11 cellular contexts compared by ENCODE assay signal in the genomic region with DNA sequence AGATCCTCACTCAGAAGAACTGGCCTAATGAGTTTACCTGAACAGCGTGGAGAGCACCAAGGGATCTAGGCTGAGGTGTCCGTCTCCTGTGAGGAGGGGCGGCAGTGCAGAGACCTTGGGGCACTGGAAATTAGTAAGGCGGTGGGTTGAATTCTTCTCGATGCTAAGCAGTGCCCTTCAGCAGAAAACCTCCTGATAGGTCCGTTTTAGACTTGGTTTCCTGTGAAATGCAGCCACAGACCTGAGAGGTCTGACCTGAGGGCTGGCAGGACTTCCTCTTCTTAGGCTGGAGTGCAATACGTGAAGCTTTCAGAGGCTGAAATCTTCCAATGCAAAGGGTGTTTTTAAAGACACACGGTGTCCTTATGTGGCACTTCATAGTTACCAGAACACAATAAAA. TPM values are rescaled to one million over a fixed set of nuclear protein-coding genes. Genes with fewer than 3 reads are reported as not detected.
A peak's percentile ranks its signal among the peaks of the same experiment; 100 is the strongest.
DNase-seq lines count a peak whose midpoint lies in the region; ATAC-seq, FAIRE-seq and TF ChIP-seq lines count a peak whose summit lies in the region.
"Had no signal": no experiment of that assay in that cellular context is flagged by ENCODE, and none has a peak within 500 bp of the region (broad histone marks: within the 10 kb centered on the region; RNA-seq: fewer than 3 reads in every experiment).

A gene with protein sequence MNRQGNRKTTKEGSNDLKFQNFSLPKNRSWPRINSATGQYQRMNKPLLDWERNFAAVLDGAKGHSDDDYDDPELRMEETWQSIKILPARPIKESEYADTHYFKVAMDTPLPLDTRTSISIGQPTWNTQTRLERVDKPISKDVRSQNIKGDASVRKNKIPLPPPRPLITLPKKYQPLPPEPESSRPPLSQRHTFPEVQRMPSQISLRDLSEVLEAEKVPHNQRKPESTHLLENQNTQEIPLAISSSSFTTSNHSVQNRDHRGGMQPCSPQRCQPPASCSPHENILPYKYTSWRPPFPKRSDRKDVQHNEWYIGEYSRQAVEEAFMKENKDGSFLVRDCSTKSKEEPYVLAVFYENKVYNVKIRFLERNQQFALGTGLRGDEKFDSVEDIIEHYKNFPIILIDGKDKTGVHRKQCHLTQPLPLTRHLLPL (minus strand): TSS at position 138 of the 400 bp plus-strand sequence. CDS start 16,899 bp downstream, outside the sequence.

- H3K4me3 Mint-ChIP-seq in immature natural killer cell: peak within 1 kb of the TSS; percentile 76 to 86 (median 79)

- H3K9me3 Mint-ChIP-seq in immature natural killer cell: no peaks in the 10 kb centered on the region

- TF ChIP-seq CTCF in PC-3 (conservative IDR thresholded peaks at IDR 0.05; ENCODE audit: low read depth, low read length): no peak
- no peak for TF ChIP-seq CTCF in smooth muscle cell (IDR thresholded peaks at IDR 0.05; ENCODE audit: borderline replicate concordance, insufficient read depth, poor library complexity, severe bottlenecking)

- H3K4me3 ChIP-seq in PC-3 (ENCODE audit: low read length) (no peak within 1 kb of the TSS), smooth muscle cell (no peak within 1 kb of the TSS), small intestine (ENCODE audit: low read depth in 1 of 2, low read length in 2 of 2) (no peak within 1 kb of the TSS)
- H3K4me3 ChIP-seq: gastrocnemius medialis, upper lobe of left lung had no signal

- no peak within 1 kb of the TSS for H2AFZ ChIP-seq in PC-3 (ENCODE audit: low read length)
- H2AFZ ChIP-seq in smooth muscle cell (ENCODE audit: low read depth): no peak within 1 kb of the TSS

- CTCF ChIA-PET in PC-3 (lab: Charles Lee): no interaction called here

- H3K27me3 Mint-ChIP-seq in immature natural killer cell (ENCODE audit: low read depth in 3 of 3): no peaks in the 10 kb centered on the region

- H3K9ac ChIP-seq in PC-3 (ENCODE audit: low read length): no peak within 1 kb of the TSS
- no peak within 1 kb of the TSS for H3K9ac ChIP-seq in smooth muscle cell (ENCODE audit: low read depth)

- H3K36me3 Mint-ChIP-seq in immature natural killer cell: no peaks in the 10 kb centered on the region

- ATAC-seq in GM18868 (IDR thresholded peaks at IDR 0.05; ENCODE audit: unreplicated experiment): peak; percentile 77
- ATAC-seq in GM21576 (IDR thresholded peaks at IDR 0.05; ENCODE audit: unreplicated experiment): peak; percentile 84
- peak; percentile 61 for ATAC-seq in HG03280 (IDR thresholded peaks at IDR 0.05; ENCODE audit: unreplicated experiment)
- ATAC-seq in PC-3: no peak
- ATAC-seq: gastrocnemius medialis had no signal

- intact Hi-C loops in PC-3 (cut with micrococcal nuclease): no loop called here

- H3K27ac ChIP-seq in PC-3 (ENCODE audit: low read length): no peak within 1 kb of the TSS
- H3K27ac ChIP-seq in smooth muscle cell (ENCODE audit: low read depth): no peak within 1 kb of the TSS
- no peak within 1 kb of the TSS for H3K27ac ChIP-seq in small intestine (ENCODE audit: low read depth in 1 of 2, low read length in 1 of 2)
- H3K27ac ChIP-seq: gastrocnemius medialis, upper lobe of left lung had no signal

- no peaks in the 10 kb centered on the region for H3K27me3 ChIP-seq in PC-3 (ENCODE audit: low read length)
- no peaks in the 10 kb centered on the region for H3K27me3 ChIP-seq in smooth muscle cell (ENCODE audit: low read depth)
- no peaks in the 10 kb centered on the region for H3K27me3 ChIP-seq in small intestine (ENCODE audit: control insufficient read depth in 2 of 2, insufficient read depth in 2 of 2, low read length in 2 of 2)
- H3K27me3 ChIP-seq: gastrocnemius medialis, upper lobe of left lung had no signal

- H3K9me2 ChIP-seq in PC-3 (replicated peaks; ENCODE audit: low read length): no peaks in the 10 kb centered on the region

- H3K4me2 ChIP-seq in PC-3 (ENCODE audit: low read length) (no peak within 1 kb of the TSS), smooth muscle cell (no peak within 1 kb of the TSS)

- H3K79me2 ChIP-seq in PC-3 (ENCODE audit: low read length): no peaks in the 10 kb centered on the region
- H3K79me2 ChIP-seq in smooth muscle cell (ENCODE audit: low read depth): no peaks in the 10 kb centered on the region

- FAIRE-seq in small intestine (lab: Jason Lieb, UNC): no peak

- POLR2A ChIA-PET in PC-3 (lab: Charles Lee; ENCODE audit: unreplicated experiment): no interaction called here

- DNase-seq in immature natural killer cell (peak; percentile 41 to 43 (median 43)), PC-3 (no peak), smooth muscle cell (lab: John Stamatoyannopoulos, UW; ENCODE audit: unreplicated experiment) (no peak), small intestine (no peak), NCI-H345 treated with DMSO at 0.1 percent for 48 hours (lab: John Stamatoyannopoulos, UW; ENCODE audit: unreplicated experiment) (no peak)
- DNase-seq: gastrocnemius medialis, upper lobe of left lung had no signal

- H3F3A ChIP-seq in PC-3 (ENCODE audit: low read length, unreplicated experiment) (no peaks in the 10 kb centered on the region), smooth muscle cell (ENCODE audit: low read depth) (no peaks in the 10 kb centered on the region)

- H4K20me1 ChIP-seq in PC-3 (ENCODE audit: low read length) (no peaks in the 10 kb centered on the region), smooth muscle cell (ENCODE audit: low read depth) (no peaks in the 10 kb centered on the region)

- H3K4me1 ChIP-seq in PC-3 (ENCODE audit: insufficient read depth, low read length): no peaks in the 10 kb centered on the region
- no peaks in the 10 kb centered on the region for H3K4me1 ChIP-seq in smooth muscle cell (ENCODE audit: low read depth)
- no peaks in the 10 kb centered on the region for H3K4me1 ChIP-seq in small intestine (ENCODE audit: control insufficient read depth in 2 of 2, insufficient read depth in 1 of 2, low read depth in 1 of 2, low read length in 1 of 2)
- H3K4me1 ChIP-seq: gastrocnemius medialis, upper lobe of left lung had no signal

- H3K9me3 ChIP-seq in PC-3 (ENCODE audit: low read length) (no peaks in the 10 kb centered on the region), smooth muscle cell (replicated peaks; ENCODE audit: low read depth) (no peaks in the 10 kb centered on the region), small intestine (ENCODE audit: control insufficient read depth, low read depth) (no peaks in the 10 kb centered on the region)
- H3K9me3 ChIP-seq: gastrocnemius medialis, upper lobe of left lung had no signal

- no TSS peak for BruUV-seq in PC-3 (replicated peaks; lab: Mats Ljungman, UMichigan)

- H3K4me1 Mint-ChIP-seq in immature natural killer cell: peaks cover 21 to 44% of the 10 kb centered on the region in 2 donors

- H3K36me3 ChIP-seq in PC-3 (ENCODE audit: low read depth, low read length) (no peaks in the 10 kb centered on the region), smooth muscle cell (ENCODE audit: low read depth) (no peaks in the 10 kb centered on the region), small intestine (ENCODE audit: control insufficient read depth in 2 of 2, insufficient read depth in 2 of 2, low read length in 2 of 2) (no peaks in the 10 kb centered on the region)
- H3K36me3 ChIP-seq: gastrocnemius medialis, upper lobe of left lung had no signal

- H3K27ac Mint-ChIP-seq in immature natural killer cell: peak within 1 kb of the TSS; percentile 31 to 89 (median 81)

- 95% methylated on average over 8 of the region's 8 CpGs for WGBS in smooth muscle cell (ENCODE audit: low lambda C conversion rate)
- 66 to 87% (median 66%) methylated on average over 8 of the region's 8 CpGs for WGBS in small intestine, 3 donors

RNA-seq across cellular contexts. Expression of the gene that starts here (rescaled TPM):
- polyA plus RNA-seq in immature natural killer cell: 1 to 10 TPM in 2 of 3 donors, not detected in 1; 1.5 to 1.8 TPM
- not detected in 2 replicates for total RNA-seq in PC-3 (2014; rRNA removed)
- total RNA-seq in smooth muscle cell: not detected in 2 replicates
- polyA plus RNA-seq in smooth muscle cell: not detected in 2 replicates
- under 1 TPM in 1 of 3 donors, not detected in 2; 0.04 TPM for polyA plus RNA-seq in small intestine
- total RNA-seq: cardiac septum, gastrocnemius medialis had no signal

Comparison
In these comparisons a context has a peak if more than half of its experiments do, and no peak if none do; other contexts are left out.
1. DNase-seq: peak in immature natural killer cell (3 of 3); none in PC-3 (single experiment), smooth muscle cell (single experiment), small intestine (single experiment) and NCI-H345 treated with DMSO at 0.1 percent for 48 hours (single experiment).